In genomic region chr6:30826961-30827342, GRCh38 we compare ENCODE assay signal across 10 cellular contexts. TPM values are rescaled to one million over a fixed set of nuclear protein-coding genes. Genes with fewer than 3 reads are reported as not detected.
DNase-seq lines count a peak whose midpoint lies in the region; ATAC-seq and TF ChIP-seq lines count a peak whose summit lies in the region.
"Had no signal": no experiment of that assay in that cellular context is flagged by ENCODE, and none has a peak within 500 bp of the region (broad histone marks: within the 10 kb centered on the region; RNA-seq: fewer than 3 reads in every experiment).

No MANE protein-coding gene starts in this region.

- no peaks in the 10 kb centered on the region for H3F3A ChIP-seq in PC-3 (ENCODE audit: low read length, unreplicated experiment)

- H3K27me3 Mint-ChIP-seq in activated CD4-positive, alpha-beta T cell treated with anti-CD3 and anti-CD28 coated beads, Interleukin-2, amount 10 ng/mL, durations not matched to agents 24 days and 14 days: no peaks in the 10 kb centered on the region
- H3K27me3 Mint-ChIP-seq in activated CD4-positive, alpha-beta T cell treated with anti-CD3 and anti-CD28 coated beads, Interleukin-2, amount 10 ng/mL, durations not matched to agents 7 days and 5 days: no peaks in the 10 kb centered on the region

- peaks cover 72% of the 10 kb centered on the region for H3K4me1 Mint-ChIP-seq in activated CD4-positive, alpha-beta T cell treated with anti-CD3 and anti-CD28 coated beads, Interleukin-2, amount 10 ng/mL, durations not matched to agents 24 days and 14 days
- peaks cover 69% of the 10 kb centered on the region for H3K4me1 Mint-ChIP-seq in activated CD4-positive, alpha-beta T cell treated with anti-CD3 and anti-CD28 coated beads, Interleukin-2, amount 10 ng/mL, durations not matched to agents 7 days and 5 days

- H3K36me3 ChIP-seq in PC-3 (ENCODE audit: low read depth, low read length) (no peaks in the 10 kb centered on the region), gastrocnemius medialis (no peaks in the 10 kb centered on the region)
- H3K36me3 ChIP-seq in effector memory CD4-positive, alpha-beta T cell (ENCODE audit: control insufficient read depth, insufficient read depth, low read length): peaks cover 3% of the 10 kb centered on the region
- H3K36me3 ChIP-seq: tibial artery had no signal

- no peaks in the 10 kb centered on the region for H3K27me3 ChIP-seq in PC-3 (ENCODE audit: low read length)
- no peaks in the 10 kb centered on the region for H3K27me3 ChIP-seq in effector memory CD4-positive, alpha-beta T cell (replicated peaks; ENCODE audit: control insufficient read depth, insufficient read depth, low read length, poor library complexity, severe bottlenecking)
- no peaks in the 10 kb centered on the region for H3K27me3 ChIP-seq in gastrocnemius medialis
- H3K27me3 ChIP-seq: tibial artery had no signal

- BruUV-seq in PC-3 (replicated peaks; lab: Mats Ljungman, UMichigan): no TSS peak

- no peak for DNase-seq in activated CD4-positive, alpha-beta T cell treated with anti-CD3 and anti-CD28 coated beads, Interleukin-2, amount 10 ng/mL, durations not matched to agents 24 days and 14 days
- DNase-seq in activated CD4-positive, alpha-beta T cell treated with anti-CD3 and anti-CD28 coated beads, Interleukin-2, amount 10 ng/mL, durations not matched to agents 7 days and 5 days: no peak
- DNase-seq in PC-3 (peak; percentile 61), gastrocnemius medialis (peak; percentile 67 to 95), activated gamma-delta T cell treated with Interleukin-2 at 50 U/mL for 16 hours (no peak)
- DNase-seq in effector memory CD4-positive, alpha-beta T cell: no peak
- DNase-seq: tibial artery had no signal

- H4K20me1 ChIP-seq in PC-3 (ENCODE audit: low read length): no peaks in the 10 kb centered on the region

- intact Hi-C loops in activated CD4-positive, alpha-beta T cell treated with anti-CD3 and anti-CD28 coated beads, Interleukin-2, amount 10 ng/mL, durations not matched to agents 24 days and 14 days (cut with micrococcal nuclease): no loop called here
- intact Hi-C loops in PC-3 (cut with micrococcal nuclease) (no loop called here), gastrocnemius medialis (cut with DNase I; ENCODE audit: low total_unique reads) (no loop called here)

- POLR2A ChIA-PET in activated CD4-positive, alpha-beta T cell treated with anti-CD3 and anti-CD28 coated beads, Interleukin-2, amount 10 ng/mL, durations not matched to agents 7 days and 5 days (lab: Charles Lee): no interaction called here
- POLR2A ChIA-PET in PC-3 (lab: Charles Lee; ENCODE audit: unreplicated experiment): interaction anchor here (0.6 kb wide), 1 partner anchor 1931 kb away, joined by 4 read pairs; no protein-coding TSS in a partner anchor

- H3K4me2 ChIP-seq in PC-3 (ENCODE audit: low read length): peak overlapping the region; percentile 31

- TF ChIP-seq CTCF in PC-3 (conservative IDR thresholded peaks at IDR 0.05; ENCODE audit: low read depth, low read length) (no peak), gastrocnemius medialis (IDR thresholded peaks at IDR 0.05 in 4 of 5, conservative IDR thresholded peaks at IDR 0.05 in 1 of 5) (no peak)

- peak in 1 of 2 donors; percentile 55 for TF ChIP-seq POLR2A in gastrocnemius medialis (IDR thresholded peaks at IDR 0.05)

- H3K27ac ChIP-seq in PC-3 (ENCODE audit: low read length) (peak overlapping the region; percentile 80), gastrocnemius medialis (peak overlapping the region; percentile 85 to 94 (median 92))
- peak overlapping the region; percentile 4 for H3K27ac ChIP-seq in effector memory CD4-positive, alpha-beta T cell (ENCODE audit: insufficient read depth, low read length, poor library complexity, severe bottlenecking)
- H3K27ac ChIP-seq: HL-60 had no signal

- H3K4me3 Mint-ChIP-seq in activated CD4-positive, alpha-beta T cell treated with anti-CD3 and anti-CD28 coated beads, Interleukin-2, amount 10 ng/mL, durations not matched to agents 24 days and 14 days: peak overlapping the region; percentile 86
- no peak overlapping the region for H3K4me3 Mint-ChIP-seq in activated CD4-positive, alpha-beta T cell treated with anti-CD3 and anti-CD28 coated beads, Interleukin-2, amount 10 ng/mL, durations not matched to agents 7 days and 5 days

- H3K9me3 Mint-ChIP-seq in activated CD4-positive, alpha-beta T cell treated with anti-CD3 and anti-CD28 coated beads, Interleukin-2, amount 10 ng/mL, durations not matched to agents 24 days and 14 days: no peaks in the 10 kb centered on the region
- no peaks in the 10 kb centered on the region for H3K9me3 Mint-ChIP-seq in activated CD4-positive, alpha-beta T cell treated with anti-CD3 and anti-CD28 coated beads, Interleukin-2, amount 10 ng/mL, durations not matched to agents 7 days and 5 days

- H3K4me1 ChIP-seq in PC-3 (ENCODE audit: insufficient read depth, low read length) (peaks cover 47% of the 10 kb centered on the region), gastrocnemius medialis (peaks cover 32 to 39% of the 10 kb centered on the region in 2 donors)
- H3K4me1 ChIP-seq in effector memory CD4-positive, alpha-beta T cell (ENCODE audit: control insufficient read depth, insufficient read depth, low read length, poor library complexity, severe bottlenecking): peaks cover 40% of the 10 kb centered on the region

- no peaks in the 10 kb centered on the region for H3K9me2 ChIP-seq in PC-3 (replicated peaks; ENCODE audit: low read length)

- H3K9me3 ChIP-seq in PC-3 (ENCODE audit: low read length) (no peaks in the 10 kb centered on the region), gastrocnemius medialis (no peaks in the 10 kb centered on the region)
- no peaks in the 10 kb centered on the region for H3K9me3 ChIP-seq in effector memory CD4-positive, alpha-beta T cell (ENCODE audit: control insufficient read depth, low read length)
- H3K9me3 ChIP-seq: tibial artery had no signal

- ATAC-seq in PC-3 (peak; percentile 51), gastrocnemius medialis (peak; percentile 50 to 66), HG02571 (IDR thresholded peaks at IDR 0.05; ENCODE audit: unreplicated experiment) (no peak), GM18870 (IDR thresholded peaks at IDR 0.05; ENCODE audit: unreplicated experiment) (no peak)

- H3K9ac ChIP-seq in PC-3 (ENCODE audit: low read length): peak overlapping the region; percentile 52

- peaks cover 49% of the 10 kb centered on the region for H3K36me3 Mint-ChIP-seq in activated CD4-positive, alpha-beta T cell treated with anti-CD3 and anti-CD28 coated beads, Interleukin-2, amount 10 ng/mL, durations not matched to agents 24 days and 14 days (ENCODE audit: low read depth)
- H3K36me3 Mint-ChIP-seq in activated CD4-positive, alpha-beta T cell treated with anti-CD3 and anti-CD28 coated beads, Interleukin-2, amount 10 ng/mL, durations not matched to agents 7 days and 5 days (ENCODE audit: low read depth): peaks cover 14% of the 10 kb centered on the region

- CTCF ChIA-PET in activated CD4-positive, alpha-beta T cell treated with anti-CD3 and anti-CD28 coated beads, Interleukin-2, amount 10 ng/mL, durations not matched to agents 7 days and 5 days (lab: Charles Lee): interaction anchor here (1.0 to 3.1 kb wide), 4 partner anchors 17 to 56 kb away, joined by 3 to 14 read pairs (median 5); no protein-coding TSS in a partner anchor
- CTCF ChIA-PET in PC-3 (lab: Charles Lee): interaction anchor here (1.3 kb wide), 1 partner anchor 253 kb away, joined by 3 read pairs; no protein-coding TSS in a partner anchor

- H2AFZ ChIP-seq in PC-3 (ENCODE audit: low read length): peak overlapping the region; percentile 80

- H3K27ac Mint-ChIP-seq in activated CD4-positive, alpha-beta T cell treated with anti-CD3 and anti-CD28 coated beads, Interleukin-2, amount 10 ng/mL, durations not matched to agents 24 days and 14 days: peak overlapping the region; percentile 35
- H3K27ac Mint-ChIP-seq in activated CD4-positive, alpha-beta T cell treated with anti-CD3 and anti-CD28 coated beads, Interleukin-2, amount 10 ng/mL, durations not matched to agents 7 days and 5 days: no peak overlapping the region

- in situ Hi-C loops in gastrocnemius medialis (cut with MboI; ENCODE audit: low sequenced_read_pairs in 4 of 4): loop anchor here (5.0 to 10.0 kb wide), 8 partner anchors 48 to 258 kb away; partner anchors contain the start of genes FLOT1 (in 1 of the 4), IER3 (in 1 of the 4) and PPP1R18 (in 1 of the 4)

- no peaks in the 10 kb centered on the region for H3K79me2 ChIP-seq in PC-3 (ENCODE audit: low read length)

- H3K4me3 ChIP-seq in PC-3 (ENCODE audit: low read length) (no peak overlapping the region), gastrocnemius medialis (no peak overlapping the region)
- no peak overlapping the region for H3K4me3 ChIP-seq in effector memory CD4-positive, alpha-beta T cell (ENCODE audit: insufficient read depth, low read depth, low read length, poor library complexity, severe bottlenecking)
- H3K4me3 ChIP-seq: tibial artery had no signal

RNA-seq across cellular contexts. Expression of gene DDR1, which starts 57.4 kb away (rescaled TPM):
- total RNA-seq in activated CD4-positive, alpha-beta T cell treated with anti-CD3 and anti-CD28 coated beads, Interleukin-2, amount 10 ng/mL, durations not matched to agents 24 days and 14 days: 18.8 and 22.9 TPM in 2 replicates
- total RNA-seq in activated CD4-positive, alpha-beta T cell treated with anti-CD3 and anti-CD28 coated beads, Interleukin-2, amount 10 ng/mL, durations not matched to agents 7 days and 5 days: 1 to 10 TPM; 4.5 to 5.6 TPM
- 108 and 144 TPM in 2 replicates for total RNA-seq in PC-3 (2014; rRNA removed)
- 10 to 100 TPM; 20.0 to 62.2 (median 59.3) TPM for total RNA-seq in gastrocnemius medialis

Comparison
In these comparisons a context has a peak if more than half of its experiments do, and no peak if none do; other contexts are left out.
1. DNase-seq: peak in PC-3 (single experiment) and gastrocnemius medialis (2 of 2); none in activated CD4-positive, alpha-beta T cell treated with anti-CD3 and anti-CD28 coated beads, Interleukin-2, amount 10 ng/mL, durations not matched to agents 24 days and 14 days (single experiment), activated CD4-positive, alpha-beta T cell treated with anti-CD3 and anti-CD28 coated beads, Interleukin-2, amount 10 ng/mL, durations not matched to agents 7 days and 5 days (single experiment), effector memory CD4-positive, alpha-beta T cell (0 of 3) and activated gamma-delta T cell treated with Interleukin-2 at 50 U/mL for 16 hours (single experiment).
2. ATAC-seq: peak in PC-3 (single experiment) and gastrocnemius medialis (2 of 2); none in HG02571 (single experiment) and GM18870 (single experiment).
3. H3K27ac ChIP-seq: peak in every context shown above with its lines; median percentile 92 in gastrocnemius medialis; 80 in PC-3; 4 in effector memory CD4-positive, alpha-beta T cell.